ENCODE assay signal across 1 cellular context in genomic region chr3:124774841-124775402, GRCh38.
TF ChIP-seq lines count a peak whose summit lies in the region.

No MANE protein-coding gene starts in this region.

TF ChIP-seq in SK-N-SH treated with all-trans-retinoic acid at 6 μM for 48 hours, 23 proteins besides CTCF, POLR2A, EP300 and RAD21 (continued from another document):
- TF ChIP-seq, protein P1, sequence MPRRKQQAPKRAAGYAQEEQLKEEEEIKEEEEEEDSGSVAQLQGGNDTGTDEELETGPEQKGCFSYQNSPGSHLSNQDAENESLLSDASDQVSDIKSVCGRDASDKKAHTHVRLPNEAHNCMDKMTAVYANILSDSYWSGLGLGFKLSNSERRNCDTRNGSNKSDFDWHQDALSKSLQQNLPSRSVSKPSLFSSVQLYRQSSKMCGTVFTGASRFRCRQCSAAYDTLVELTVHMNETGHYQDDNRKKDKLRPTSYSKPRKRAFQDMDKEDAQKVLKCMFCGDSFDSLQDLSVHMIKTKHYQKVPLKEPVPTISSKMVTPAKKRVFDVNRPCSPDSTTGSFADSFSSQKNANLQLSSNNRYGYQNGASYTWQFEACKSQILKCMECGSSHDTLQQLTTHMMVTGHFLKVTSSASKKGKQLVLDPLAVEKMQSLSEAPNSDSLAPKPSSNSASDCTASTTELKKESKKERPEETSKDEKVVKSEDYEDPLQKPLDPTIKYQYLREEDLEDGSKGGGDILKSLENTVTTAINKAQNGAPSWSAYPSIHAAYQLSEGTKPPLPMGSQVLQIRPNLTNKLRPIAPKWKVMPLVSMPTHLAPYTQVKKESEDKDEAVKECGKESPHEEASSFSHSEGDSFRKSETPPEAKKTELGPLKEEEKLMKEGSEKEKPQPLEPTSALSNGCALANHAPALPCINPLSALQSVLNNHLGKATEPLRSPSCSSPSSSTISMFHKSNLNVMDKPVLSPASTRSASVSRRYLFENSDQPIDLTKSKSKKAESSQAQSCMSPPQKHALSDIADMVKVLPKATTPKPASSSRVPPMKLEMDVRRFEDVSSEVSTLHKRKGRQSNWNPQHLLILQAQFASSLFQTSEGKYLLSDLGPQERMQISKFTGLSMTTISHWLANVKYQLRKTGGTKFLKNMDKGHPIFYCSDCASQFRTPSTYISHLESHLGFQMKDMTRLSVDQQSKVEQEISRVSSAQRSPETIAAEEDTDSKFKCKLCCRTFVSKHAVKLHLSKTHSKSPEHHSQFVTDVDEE (CRISPR knock-in tag; IDR thresholded peaks at IDR 0.05) = no peak
- no peak for TF ChIP-seq ZNF8 (CRISPR knock-in tag; IDR thresholded peaks at IDR 0.05)
- TF ChIP-seq, protein P2, sequence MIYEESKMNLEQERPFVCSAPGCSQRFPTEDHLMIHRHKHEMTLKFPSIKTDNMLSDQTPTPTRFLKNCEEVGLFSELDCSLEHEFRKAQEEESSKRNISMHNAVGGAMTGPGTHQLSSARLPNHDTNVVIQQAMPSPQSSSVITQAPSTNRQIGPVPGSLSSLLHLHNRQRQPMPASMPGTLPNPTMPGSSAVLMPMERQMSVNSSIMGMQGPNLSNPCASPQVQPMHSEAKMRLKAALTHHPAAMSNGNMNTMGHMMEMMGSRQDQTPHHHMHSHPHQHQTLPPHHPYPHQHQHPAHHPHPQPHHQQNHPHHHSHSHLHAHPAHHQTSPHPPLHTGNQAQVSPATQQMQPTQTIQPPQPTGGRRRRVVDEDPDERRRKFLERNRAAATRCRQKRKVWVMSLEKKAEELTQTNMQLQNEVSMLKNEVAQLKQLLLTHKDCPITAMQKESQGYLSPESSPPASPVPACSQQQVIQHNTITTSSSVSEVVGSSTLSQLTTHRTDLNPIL (CRISPR knock-in tag; IDR thresholded peaks at IDR 0.05; ENCODE audit: low read depth) = no peak
- no peak for TF ChIP-seq ESRRG (CRISPR knock-in tag; IDR thresholded peaks at IDR 0.05)
- no peak for TF ChIP-seq BACH2 (CRISPR knock-in tag; IDR thresholded peaks at IDR 0.05; ENCODE audit: borderline replicate concordance)
- TF ChIP-seq OSR1 (CRISPR knock-in tag; IDR thresholded peaks at IDR 0.05) = no peak
- TF ChIP-seq ARNTL (CRISPR knock-in tag; IDR thresholded peaks at IDR 0.05; ENCODE audit: borderline replicate concordance, low read depth) = no peak
- TF ChIP-seq TOX (CRISPR knock-in tag; IDR thresholded peaks at IDR 0.05; ENCODE audit: borderline replicate concordance) = no peak
- no peak for TF ChIP-seq PATZ1 (CRISPR knock-in tag; IDR thresholded peaks at IDR 0.05; ENCODE audit: borderline replicate concordance)
TF ChIP-seq in SK-N-SH treated with all-trans-retinoic acid at 6 μM for 48 hours: peak in this region for 0.
